8 cellular contexts compared by ENCODE assay signal in genomic region chr9:124257070-124257864, GRCh38. TPM values are rescaled to one million over a fixed set of nuclear protein-coding genes. Genes with fewer than 3 reads are reported as not detected.
DNase-seq lines count a peak whose midpoint lies in the region; ATAC-seq and TF ChIP-seq lines count a peak whose summit lies in the region.

No MANE protein-coding gene starts in this region.

- in situ Hi-C loops in astrocyte of the cerebellum (cut with HindIII; ENCODE audit: low sequenced_read_pairs) = no loop called here

- H3K9me3 ChIP-seq in lung (ENCODE audit: control insufficient read depth in 2 of 2, insufficient read depth in 1 of 2, low read length in 1 of 2) = no peaks in the 10 kb centered on the region

- H3K4me1 ChIP-seq in lung (ENCODE audit: control insufficient read depth in 2 of 2, insufficient read depth in 2 of 2, low read length in 2 of 2) (peaks cover 0 to 13% of the 10 kb centered on the region in 2 donors), urinary bladder (ENCODE audit: insufficient read depth) (peaks cover 2% of the 10 kb centered on the region)

- TF ChIP-seq CTCF in AG09309 (IDR thresholded peaks at IDR 0.05; ENCODE audit: control insufficient read depth, insufficient read depth, low read depth, low read length, missing control alignments) = no peak
- no peak for TF ChIP-seq CTCF in astrocyte of the cerebellum (IDR thresholded peaks at IDR 0.05; ENCODE audit: low read depth, low read length, missing control alignments)
- TF ChIP-seq CTCF in lung (IDR thresholded peaks at IDR 0.05; ENCODE audit: control extremely low read depth, extremely low read depth) = no peak

- H3K36me3 ChIP-seq in lung (ENCODE audit: control insufficient read depth in 2 of 2, insufficient read depth in 2 of 2, low read length in 2 of 2) (no peaks in the 10 kb centered on the region), urinary bladder (ENCODE audit: insufficient read depth) (no peaks in the 10 kb centered on the region)

- DNase-seq in AG09309 (ENCODE audit: low read depth) = no peak
- DNase-seq in astrocyte of the cerebellum (ENCODE audit: low read depth) = no peak
- DNase-seq in lung (ENCODE audit: low spot score) = no peak
- no peak for DNase-seq in activated CD8-positive, alpha-beta memory T cell treated with anti-CD3 and anti-CD28 coated beads for 24 hours
- DNase-seq in NCI-H774 (lab: John Stamatoyannopoulos, UW) = no peak
- no peak for DNase-seq in ecto neural progenitor cell (ENCODE audit: low spot score)

- H3K27ac ChIP-seq in lung (ENCODE audit: low read depth in 1 of 2, low read length in 1 of 2) (peak overlapping the region in 1 of 2 donors; percentile 80), urinary bladder (ENCODE audit: low read depth) (peak overlapping the region; percentile 35)

- ATAC-seq in HG02642 (IDR thresholded peaks at IDR 0.05; ENCODE audit: poor library complexity, unreplicated experiment) (peak; percentile 10), lung (ENCODE audit: insufficient read depth, low FRiP score) (no peak)

- no peaks in the 10 kb centered on the region for H3K27me3 ChIP-seq in lung (ENCODE audit: control insufficient read depth, insufficient read depth)

- 35 to 38% methylated on average over 30 to 32 of the region's 32 CpGs for WGBS in lung, 2 donors
- WGBS in urinary bladder = 39% methylated on average over 32 of the region's 32 CpGs

- H3K4me3 ChIP-seq in AG09309 (ENCODE audit: control insufficient read depth, low read depth, low read length) (peak overlapping the region; percentile 35), astrocyte of the cerebellum (ENCODE audit: low read depth, low read length) (peak overlapping the region; percentile 91), lung (peak overlapping the region; percentile 43), urinary bladder (ENCODE audit: low read depth, low read length) (peak overlapping the region; percentile 92)

RNA-seq across cellular contexts. Expression of gene NEK6, which starts 0.5 kb away (rescaled TPM):
- total RNA-seq in lung (10 to 100 TPM; 49.1 to 86.2 TPM), urinary bladder (28.1 TPM)
- polyA plus RNA-seq in lung (10 to 100 TPM; 19.0 to 57.2 TPM), urinary bladder (38.3 TPM)

Comparison
In these comparisons a context has a peak if more than half of its experiments do, and no peak if none do; other contexts are left out.
1. H3K4me3 ChIP-seq: peak in every context shown above with its lines; median percentile 92 in urinary bladder; 91 in astrocyte of the cerebellum; 43 in lung; 35 in AG09309.